ENCODE assay signal across 26 cellular contexts in genomic region chr13:31249140-31249539, GRCh38.
"Had no signal": no experiment of that assay in that cellular context is flagged by ENCODE, and none has a peak within 500 bp of the region (broad histone marks: within the 10 kb centered on the region; RNA-seq: fewer than 3 reads in every experiment).

No MANE protein-coding gene starts in this region.

- H3K36me3 ChIP-seq: lower lobe of right lung, ovary, thyroid gland, transverse colon had no signal

- H3K4me1 ChIP-seq: lower lobe of right lung, stomach, testis, thyroid gland, upper lobe of left lung had no signal

- H3K27me3 ChIP-seq: ovary, stomach, testis, thyroid gland, transverse colon, upper lobe of left lung had no signal

- H3K4me3 Mint-ChIP-seq: naive B cell; natural killer cell; stimulated activated naive B cell treated with anti-CD40 and anti-IgM and Interleukin-4, amounts not matched to agents 10 μg/mL and 1 μg/mL and 100 μg/mL, for 72 hours had no signal

- H3K9me3 ChIP-seq: lower lobe of right lung, ovary, testis, thyroid gland, transverse colon, upper lobe of left lung had no signal

- H3K27ac ChIP-seq: lower lobe of right lung, ovary, skin epidermis, stomach, testis, thyroid gland, transverse colon, upper lobe of left lung had no signal

- H3K27ac Mint-ChIP-seq: naive B cell; natural killer cell; progenitor cell of endocrine pancreas; stimulated activated naive B cell treated with anti-CD40 and anti-IgM and Interleukin-4, amounts not matched to agents 10 μg/mL and 1 μg/mL and 100 μg/mL, for 72 hours had no signal

- DNase-seq: hippocampal formation; kidney glomerular epithelial cell; left cardiac atrium; lower lobe of right lung; mammary epithelial cell; mesenchymal stem cell; naive B cell; natural killer cell; ovary; retina; right cardiac atrium; stimulated activated CD4-positive, alpha-beta T cell treated with anti-CD3 and anti-CD28 coated beads, Interleukin-12 subunit alpha, Interleukin-12 subunit beta, amount 100 ng/mL, for 4 hours; stimulated activated CD4-positive, alpha-beta T cell treated with anti-CD3 and anti-CD28 coated beads, Interleukin-15, amount 100 ng/mL, for 24 hours; stimulated activated CD4-positive, alpha-beta T cell treated with anti-CD3 and anti-CD28 coated beads, Interleukin-2, amount 100 ng/mL, for 24 hours; stimulated activated CD4-positive, alpha-beta T cell treated with anti-CD3 and anti-CD28 coated beads, Interleukin-4, amount 100 ng/mL, for 1 hour; stimulated activated naive B cell treated with anti-CD40 and anti-IgM and Interleukin-4, amounts not matched to agents 10 μg/mL and 1 μg/mL and 100 μg/mL, for 72 hours; stimulated activated naive CD8-positive, alpha-beta T cell treated with anti-CD3 and anti-CD28 coated beads, Interleukin-15, Interleukin-2, amounts not matched to agents 100 U/mL and 50 U/mL, for 24 hours; stomach; testis; thyroid gland; transverse colon; upper lobe of left lung had no signal

- H3K4me1 Mint-ChIP-seq: naive B cell; stimulated activated naive B cell treated with anti-CD40 and anti-IgM and Interleukin-4, amounts not matched to agents 10 μg/mL and 1 μg/mL and 100 μg/mL, for 72 hours had no signal

- H3K27me3 Mint-ChIP-seq: naive B cell; progenitor cell of endocrine pancreas; stimulated activated naive B cell treated with anti-CD40 and anti-IgM and Interleukin-4, amounts not matched to agents 10 μg/mL and 1 μg/mL and 100 μg/mL, for 72 hours had no signal

- H3K4me3 ChIP-seq: lower lobe of right lung, ovary, skin epidermis, stomach, testis, thyroid gland, transverse colon, upper lobe of left lung had no signal

- ATAC-seq: left cardiac atrium; left lobe of liver; lower lobe of right lung; natural killer cell; right cardiac atrium; sciatic nerve; stimulated activated naive B cell treated with anti-CD40 and anti-IgM and Interleukin-4, amounts not matched to agents 10 μg/mL and 1 μg/mL and 100 μg/mL, for 72 hours; stimulated activated naive CD8-positive, alpha-beta T cell treated with anti-CD3 and anti-CD28 coated beads, Interleukin-15, Interleukin-2, amounts not matched to agents 100 U/mL and 50 U/mL, for 24 hours had no signal
